ENCODE assay signal across 18 cellular contexts in the genomic region with DNA sequence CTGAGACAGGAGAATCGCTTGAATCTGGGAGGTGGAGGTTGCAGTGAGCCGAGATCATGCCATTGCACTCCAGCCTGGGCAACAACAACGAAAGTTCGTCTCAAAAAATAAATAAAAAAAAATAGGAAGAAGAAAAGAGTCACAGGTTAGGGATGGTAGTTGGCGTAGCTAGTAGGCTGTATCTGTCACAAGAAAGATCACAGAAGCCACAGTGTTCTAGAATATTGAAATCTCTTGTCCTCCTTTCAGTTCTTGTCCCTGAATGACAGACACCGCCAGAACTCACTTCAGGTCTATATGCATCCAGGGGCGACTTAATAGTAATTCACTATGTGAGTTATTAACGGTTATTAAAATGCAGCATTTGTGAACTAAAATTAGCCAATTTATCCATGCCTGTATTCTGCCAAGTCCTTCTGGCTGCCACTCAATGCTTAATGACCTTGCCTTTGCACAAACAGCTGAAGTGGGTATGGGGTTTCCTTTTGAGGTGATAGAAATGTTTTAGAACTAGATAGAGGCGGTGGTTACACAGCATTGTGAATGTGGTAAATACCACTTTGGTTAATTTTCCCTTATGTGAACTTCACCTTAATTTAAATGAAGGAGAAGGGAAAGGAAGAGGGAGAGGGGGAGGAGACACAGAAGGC. TPM values are rescaled to one million over a fixed set of nuclear protein-coding genes. Genes with fewer than 3 reads are reported as not detected.
DNase-seq lines count a peak whose midpoint lies in the region; ATAC-seq, FAIRE-seq and TF ChIP-seq lines count a peak whose summit lies in the region.
"Had no signal": no experiment of that assay in that cellular context is flagged by ENCODE, and none has a peak within 500 bp of the region (broad histone marks: within the 10 kb centered on the region; RNA-seq: fewer than 3 reads in every experiment).

No MANE protein-coding gene starts in this region.

- FAIRE-seq in GM12892 (lab: Jason Lieb, UNC) = no peak
- FAIRE-seq: H54, islet of Langerhans had no signal

- no peaks in the 10 kb centered on the region for H3K9me3 ChIP-seq in left lung
- H3K9me3 ChIP-seq: transverse colon had no signal

- H3K27me3 ChIP-seq in left lung = no peaks in the 10 kb centered on the region
- H3K27me3 ChIP-seq: BLaER1 treated with 17β-estradiol and CSF1 and Interleukin-3, amounts not matched to agents 10 nM and 100 nM; brain microvascular endothelial cell; transverse colon had no signal

- no peak overlapping the region for H3K4me3 ChIP-seq in Jurkat, Clone E6-1 (ENCODE audit: low read length)
- no peak overlapping the region for H3K4me3 ChIP-seq in left lung
- H3K4me3 ChIP-seq: BLaER1 treated with 17β-estradiol and CSF1 and Interleukin-3, amounts not matched to agents 10 nM and 100 nM; transverse colon had no signal

- TF ChIP-seq CTCF in left lung (IDR thresholded peaks at IDR 0.05) = no peak

- no peak overlapping the region for H3K27ac ChIP-seq in left lung
- H3K27ac ChIP-seq: BLaER1 treated with 17β-estradiol and CSF1 and Interleukin-3, amounts not matched to agents 10 nM and 100 nM; brain microvascular endothelial cell; transverse colon had no signal

- TF ChIP-seq POLR2A in GM12892 (IDR thresholded peaks at IDR 0.05; ENCODE audit: low read depth, low read length) = no peak

- DNase-seq in DMS79 treated with DMSO at 0.1 percent for 48 hours (lab: John Stamatoyannopoulos, UW) (peak; percentile 22), NCI-H2227 (lab: John Stamatoyannopoulos, UW; ENCODE audit: unreplicated experiment) (peak; percentile 21), left lung (no peak), GM12892 (ENCODE audit: insufficient read length) (no peak), HPDE6-E6E7 (ENCODE audit: extremely low spot score) (no peak), AML-193 (lab: John Stamatoyannopoulos, UW) (no peak)
- peak; percentile 24 for DNase-seq in Jurkat, Clone E6-1 (ENCODE audit: low read depth, low spot score)
- DNase-seq: activated naive CD4-positive, alpha-beta T cell treated with anti-CD3 and anti-CD28 coated beads for 36 hours; brain microvascular endothelial cell; DND-41; MM.1S; NCI-H526 treated with DMSO at 0.1 percent for 48 hours; RPMI8226; transverse colon had no signal

- intact Hi-C loops in left lung (cut with DNase I) = no loop called here

- ATAC-seq in left lung (peak; percentile 73), GM18907 (IDR thresholded peaks at IDR 0.05; ENCODE audit: unreplicated experiment) (no peak)

- H3K4me1 ChIP-seq in left lung = no peaks in the 10 kb centered on the region
- H3K4me1 ChIP-seq: transverse colon had no signal

- no peaks in the 10 kb centered on the region for H3K36me3 ChIP-seq in left lung
- H3K36me3 ChIP-seq: BLaER1 treated with 17β-estradiol and CSF1 and Interleukin-3, amounts not matched to agents 10 nM and 100 nM; brain microvascular endothelial cell; transverse colon had no signal

RNA-seq across cellular contexts. Expression of a gene that starts 41.3 kb away (rescaled TPM):
- 9.4 TPM for polyA plus RNA-seq in Jurkat, Clone E6-1 (2012; ENCODE audit: insufficient read depth, insufficient read length)
- 10 to 100 TPM; 38.9 to 39.8 TPM for total RNA-seq in left lung
- polyA plus RNA-seq in GM12892 (2012; ENCODE audit: missing spikeins) = 20.2 TPM

Comparison
In these comparisons a context has a peak if more than half of its experiments do, and no peak if none do; other contexts are left out.
1. DNase-seq: peak in DMS79 treated with DMSO at 0.1 percent for 48 hours (single experiment), Jurkat, Clone E6-1 (single experiment) and NCI-H2227 (single experiment); none in left lung (0 of 2), GM12892 (single experiment), HPDE6-E6E7 (single experiment) and AML-193 (0 of 2).